In genomic region chr20:60295214-60295613, GRCh38 we compare ENCODE assay signal across 18 cellular contexts.
"Had no signal": no experiment of that assay in that cellular context is flagged by ENCODE, and none has a peak within 500 bp of the region (broad histone marks: within the 10 kb centered on the region; RNA-seq: fewer than 3 reads in every experiment).

No MANE protein-coding gene starts in this region.

- H3K36me3 ChIP-seq: tibial artery had no signal

- H3K27ac ChIP-seq: body of pancreas, dorsolateral prefrontal cortex, psoas muscle, tibial artery had no signal

- H3K27me3 ChIP-seq: body of pancreas, tibial artery had no signal

- H3K4me3 Mint-ChIP-seq: activated CD8-positive, alpha-beta memory T cell treated with anti-CD3 and anti-CD28 coated beads, Interleukin-2, amount 10 ng/mL, durations not matched to agents 7 days and 5 days; activated naive CD8-positive, alpha-beta T cell treated with anti-CD3 and anti-CD28 coated beads, Interleukin-2, amount 10 ng/mL, durations not matched to agents 7 days and 5 days; neural crest cell had no signal

- H3K27me3 Mint-ChIP-seq: activated CD8-positive, alpha-beta memory T cell treated with anti-CD3 and anti-CD28 coated beads, Interleukin-2, amount 10 ng/mL, durations not matched to agents 7 days and 5 days; activated naive CD8-positive, alpha-beta T cell treated with anti-CD3 and anti-CD28 coated beads, Interleukin-2, amount 10 ng/mL, durations not matched to agents 7 days and 5 days had no signal

- ATAC-seq: activated CD8-positive, alpha-beta memory T cell treated with anti-CD3 and anti-CD28 coated beads, Interleukin-2, amount 10 ng/mL, durations not matched to agents 7 days and 5 days; body of pancreas; left lobe of liver; psoas muscle; right cardiac atrium; stimulated activated naive CD8-positive, alpha-beta T cell treated with anti-CD3 and anti-CD28 coated beads, Interleukin-15, Interleukin-2, amounts not matched to agents 100 U/mL and 50 U/mL, for 24 hours had no signal

- H3K4me1 Mint-ChIP-seq: activated CD8-positive, alpha-beta memory T cell treated with anti-CD3 and anti-CD28 coated beads, Interleukin-2, amount 10 ng/mL, durations not matched to agents 7 days and 5 days had no signal

- H3K4me3 ChIP-seq: body of pancreas, dorsolateral prefrontal cortex, psoas muscle, tibial artery had no signal

- DNase-seq: activated CD4-positive, alpha-beta T cell treated with anti-CD3 and anti-CD28 coated beads for 1 hour; activated CD4-positive, alpha-beta T cell treated with anti-CD3 and anti-CD28 coated beads, Interleukin-2, amount 50 U/mL, for 4 hours; activated CD8-positive, alpha-beta memory T cell treated with anti-CD3 and anti-CD28 coated beads, Interleukin-2, amount 10 ng/mL, durations not matched to agents 7 days and 5 days; activated naive CD4-positive, alpha-beta T cell; activated naive CD8-positive, alpha-beta T cell treated with anti-CD3 and anti-CD28 coated beads, Interleukin-2, amount 10 ng/mL, durations not matched to agents 7 days and 5 days; body of pancreas; central memory CD4-positive, alpha-beta T cell; dorsolateral prefrontal cortex; hypothalamus; islet precursor cell; midbrain; psoas muscle; right cardiac atrium; stimulated activated naive CD8-positive, alpha-beta T cell treated with anti-CD3 and anti-CD28 coated beads, Interleukin-15, Interleukin-2, amounts not matched to agents 100 U/mL and 50 U/mL, for 24 hours; substantia nigra; tibial artery had no signal

- H3K9me3 ChIP-seq: body of pancreas had no signal

- H3K27ac Mint-ChIP-seq: activated CD8-positive, alpha-beta memory T cell treated with anti-CD3 and anti-CD28 coated beads, Interleukin-2, amount 10 ng/mL, durations not matched to agents 7 days and 5 days; activated naive CD8-positive, alpha-beta T cell treated with anti-CD3 and anti-CD28 coated beads, Interleukin-2, amount 10 ng/mL, durations not matched to agents 7 days and 5 days had no signal

- H3K4me1 ChIP-seq: body of pancreas, psoas muscle, tibial artery had no signal
